Comparison of ENCODE assay signal across 16 cellular contexts in genomic region chr17:28272166-28272565, GRCh38.
"Had no signal": no experiment of that assay in that cellular context is flagged by ENCODE, and none has a peak within 500 bp of the region (broad histone marks: within the 10 kb centered on the region; RNA-seq: fewer than 3 reads in every experiment).

No MANE protein-coding gene starts in this region.

- H3K9me3 ChIP-seq: adrenal gland, right atrium auricular region, tibial nerve, vagina had no signal

- DNase-seq: activated CD4-positive, CD25-positive, alpha-beta regulatory T cell treated with anti-CD3 and anti-CD28 coated beads, Interleukin-2, amount 50 U/mL, for 72 hours; activated effector memory CD4-positive, alpha-beta T cell treated with Interleukin-2 at 50 U/mL for 16 hours; activated naive CD4-positive, alpha-beta T cell treated with anti-CD3 and anti-CD28 coated beads, Interleukin-2, amount 50 U/mL, for 16 hours; adrenal gland; erythroblast; foreskin keratinocyte; left ventricle myocardium superior; mesendoderm; natural killer cell; stimulated activated CD4-positive, alpha-beta T cell treated with anti-CD3 and anti-CD28 coated beads, Interleukin-4, amount 100 ng/mL, for 24 hours; stimulated activated naive CD4-positive, alpha-beta T cell; substantia nigra had no signal

- H3K4me3 ChIP-seq: adrenal gland, cardiac muscle cell, right atrium auricular region, tibial nerve, vagina had no signal

- ATAC-seq: foreskin keratinocyte, left ventricle myocardium superior, natural killer cell had no signal

- H3K27me3 ChIP-seq: adrenal gland, cardiac muscle cell, right atrium auricular region, tibial nerve, vagina had no signal

- H3K4me1 ChIP-seq: adrenal gland, foreskin keratinocyte, right atrium auricular region, tibial nerve, vagina had no signal

- H3K36me3 ChIP-seq: adrenal gland, cardiac muscle cell, right atrium auricular region, tibial nerve, vagina had no signal

- H3K27ac ChIP-seq: adrenal gland, cardiac muscle cell, foreskin keratinocyte, right atrium auricular region, tibial nerve, vagina had no signal
